Comparison of ENCODE assay signal across 7 cellular contexts in the genomic region with DNA sequence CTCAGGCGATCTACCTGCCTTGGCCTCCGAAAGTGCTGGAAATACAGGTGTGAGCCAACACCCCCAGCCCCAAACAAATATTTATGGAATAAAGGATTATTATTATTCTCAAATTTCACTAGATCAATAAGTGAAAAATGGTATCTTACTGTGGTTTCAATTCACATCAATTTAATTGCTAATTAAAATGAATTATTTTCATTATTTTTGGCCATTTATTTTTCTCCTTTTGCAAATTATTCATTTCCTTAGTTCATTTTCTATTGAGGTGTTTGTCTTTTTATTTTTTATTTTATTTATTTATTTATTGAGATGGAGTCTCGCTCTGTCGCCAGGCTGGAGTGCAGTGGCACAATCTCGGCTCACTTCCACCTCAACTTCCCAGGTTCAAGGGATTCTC.
"Had no signal": no experiment of that assay in that cellular context is flagged by ENCODE, and none has a peak within 500 bp of the region (broad histone marks: within the 10 kb centered on the region; RNA-seq: fewer than 3 reads in every experiment).

No MANE protein-coding gene starts in this region.

- FAIRE-seq: GM12878, GM12891, GM12892, GM18507, GM19239 had no signal

- H3K4me3 ChIP-seq: GM12878 had no signal

- DNase-seq: GDM1, GF-D8 had no signal

- ATAC-seq: GM12878 had no signal
